In the genomic region with DNA sequence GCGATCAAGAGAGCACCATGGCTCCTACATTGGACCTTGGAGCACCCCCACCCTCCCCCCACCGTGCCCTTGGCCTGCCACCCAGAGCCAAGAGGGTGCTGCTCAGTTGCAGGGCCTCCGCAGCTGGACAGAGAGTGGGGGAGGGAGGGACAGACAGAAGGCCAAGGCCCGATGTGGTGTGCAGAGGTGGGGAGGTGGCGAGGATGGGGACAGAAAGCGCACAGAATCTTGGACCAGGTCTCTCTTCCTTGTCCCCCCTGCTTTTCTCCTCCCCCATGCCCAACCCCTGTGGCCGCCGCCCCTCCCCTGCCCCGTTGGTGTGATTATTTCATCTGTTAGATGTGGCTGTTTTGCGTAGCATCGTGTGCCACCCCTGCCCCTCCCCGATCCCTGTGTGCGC, we compare ENCODE assay signal across 24 cellular contexts. TPM values are rescaled to one million over a fixed set of nuclear protein-coding genes. Genes with fewer than 3 reads are reported as not detected.
DNase-seq lines count a peak whose midpoint lies in the region; ATAC-seq, FAIRE-seq and TF ChIP-seq lines count a peak whose summit lies in the region.
"Had no signal": no experiment of that assay in that cellular context is flagged by ENCODE, and none has a peak within 500 bp of the region (broad histone marks: within the 10 kb centered on the region; RNA-seq: fewer than 3 reads in every experiment).

No MANE protein-coding gene starts in this region.

- no peak for ATAC-seq in left ventricle myocardium superior
- no peak for ATAC-seq in GM12878
- ATAC-seq: foreskin keratinocyte; left lobe of liver; stimulated activated naive CD8-positive, alpha-beta T cell treated with anti-CD3 and anti-CD28 coated beads, Interleukin-15, amount 100 ng/mL, for 72 hours had no signal

- no peaks in the 10 kb centered on the region for H3K27me3 Mint-ChIP-seq in nephron (ENCODE audit: low read depth)
- H3K27me3 Mint-ChIP-seq: activated CD4-positive, alpha-beta T cell treated with anti-CD3 and anti-CD28 coated beads, Interleukin-2, amount 10 ng/mL, durations not matched to agents 7 days and 5 days; progenitor cell of endocrine pancreas; stimulated activated naive CD8-positive, alpha-beta T cell treated with anti-CD3 and anti-CD28 coated beads, Interleukin-15, amount 100 ng/mL, for 72 hours had no signal

- intact Hi-C loops in left ventricle myocardium superior (cut with micrococcal nuclease) (no loop called here), cardiac septum (cut with DNase I) (loop anchor here (5.0 kb wide), 1 partner anchor 101 kb away; no protein-coding TSS in a partner anchor), GM12878 (cut with micrococcal nuclease; ENCODE audit: unreplicated experiment) (no loop called here)

- H3K27ac Mint-ChIP-seq in nephron, result peak overlapping the region in 2 of 3 experiments; percentile 99 to 100

- H3K36me3 ChIP-seq in GM12878 (ENCODE audit: control insufficient read depth in 2 of 2, insufficient read depth in 2 of 2, low read length in 1 of 2), result peaks cover 2 to 3% of the 10 kb centered on the region in 2 experiments; a peak in 1 of 4 replicates
- H3K36me3 ChIP-seq in MG63, result peaks cover 49% of the 10 kb centered on the region

- peaks cover 31% of the 10 kb centered on the region for H3K79me2 ChIP-seq in GM12878 (ENCODE audit: control insufficient read depth, insufficient read depth, low read length)

- H3K4me2 ChIP-seq in GM12878 (ENCODE audit: control insufficient read depth, insufficient read depth), result no peak overlapping the region

- CTCF ChIA-PET in GM12878 (lab: Yijun Ruan, JAX), result interaction anchor here (0.7 to 8.6 kb wide), 4 partner anchors 17 to 69 kb away, joined by 3 to 111 read pairs (median 20); a partner anchor contains a TSS

- no peak overlapping the region for H2AFZ ChIP-seq in GM12878 (ENCODE audit: control insufficient read depth, low read depth, low read length)

- SMC1A ChIA-PET in GM12878 (lab: Charles Lee; ENCODE audit: uncharacterized antibody, unreplicated experiment), result no interaction called here

- 0 out of 2 replicates have a peak, but pooled peaks have one; percentile 19 for TF ChIP-seq POLR2A in GM12878 (IDR thresholded peaks at IDR 0.05; ENCODE audit: low read depth, low read length)
- no peak for TF ChIP-seq POLR2A in GM12892 (IDR thresholded peaks at IDR 0.05; ENCODE audit: low read depth, low read length)

- DNase-seq in left ventricle myocardium superior (peak; percentile 42), cardiac septum (ENCODE audit: low spot score) (no peak), GM12878 (ENCODE audit: low read depth, low spot score) (no peak), GM20000 (ENCODE audit: low spot score) (no peak), MG63 (no peak), GM12892 (ENCODE audit: insufficient read length) (no peak), G401 (ENCODE audit: low spot score) (no peak)
- DNase-seq: activated CD4-positive, alpha-beta T cell treated with anti-CD3 and anti-CD28 coated beads, Interleukin-2, amount 10 ng/mL, durations not matched to agents 7 days and 5 days; cerebellar nuclear complex; foreskin keratinocyte; GF-D8; H9; NCI-H187; NCI-H446 treated with DMSO at 0.1 percent for 48 hours; stimulated activated CD4-positive, alpha-beta T cell treated with anti-CD3 and anti-CD28 coated beads, Interleukin-12 subunit alpha, Interleukin-12 subunit beta, amount 100 ng/mL, for 4 hours had no signal

- H3K4me3 ChIP-seq in GM12878, result no peak overlapping the region
- no peak overlapping the region for H3K4me3 ChIP-seq in MG63

- H3K9me3 Mint-ChIP-seq in nephron, result no peaks in the 10 kb centered on the region
- H3K9me3 Mint-ChIP-seq: activated CD4-positive, alpha-beta T cell treated with anti-CD3 and anti-CD28 coated beads, Interleukin-2, amount 10 ng/mL, durations not matched to agents 7 days and 5 days; H9; stimulated activated naive CD8-positive, alpha-beta T cell treated with anti-CD3 and anti-CD28 coated beads, Interleukin-15, amount 100 ng/mL, for 72 hours had no signal

- RAD21 ChIA-PET in GM12878 (lab: Charles Lee; ENCODE audit: unreplicated experiment), result interaction anchor here (5.6 kb wide), 1 partner anchor 16 kb away, joined by 45 read pairs; no protein-coding TSS in a partner anchor

- H3K9me3 ChIP-seq in GM12878 (replicated peaks; ENCODE audit: control insufficient read depth, insufficient read depth, low read length) (no peaks in the 10 kb centered on the region), MG63 (no peaks in the 10 kb centered on the region)

- WGBS in GM12878 (ENCODE audit: insufficient coverage, insufficient replicate concordance, low lambda C conversion rate, missing lambda C conversion rate), result 99% methylated on average over 10 of the region's 13 CpGs

- FAIRE-seq in GM12878 (lab: Jason Lieb, UNC) (no peak), GM12892 (lab: Jason Lieb, UNC) (no peak)
- FAIRE-seq: D721Med, endometrium had no signal

- no peak overlapping the region for H3K4me3 Mint-ChIP-seq in nephron
- H3K4me3 Mint-ChIP-seq: activated CD4-positive, alpha-beta T cell treated with anti-CD3 and anti-CD28 coated beads, Interleukin-2, amount 10 ng/mL, durations not matched to agents 7 days and 5 days had no signal

- in situ Hi-C loops in GM12878 (cut with MboI) (no loop called here), G401 (cut with HindIII; ENCODE audit: low sequenced_read_pairs) (no loop called here)

- H3K4me1 Mint-ChIP-seq in nephron, result peaks cover 50% of the 10 kb centered on the region

- H3K4me1 ChIP-seq in GM12878 (ENCODE audit: control insufficient read depth, insufficient read depth, low read length), result peaks cover 15% of the 10 kb centered on the region

- peaks cover 29% of the 10 kb centered on the region for H3K36me3 Mint-ChIP-seq in nephron (ENCODE audit: low read depth)

- BruUV-seq in GM12878 (replicated peaks; lab: Mats Ljungman, UMichigan), result no TSS peak

- TF ChIP-seq EP300 in GM12878 (IDR thresholded peaks at IDR 0.05; ENCODE audit: borderline replicate concordance in 1 of 2, control insufficient read depth in 1 of 2, low read depth in 2 of 2, low read length in 2 of 2), result no peak

- POLR2A ChIA-PET in GM12878 (lab: Charles Lee), result interaction anchor here (17.8 kb wide), 1 partner anchor 19 kb away, joined by 524 read pairs; no protein-coding TSS in a partner anchor

- H3K27ac ChIP-seq in GM12878 (ENCODE audit: control insufficient read depth, insufficient read depth), result no peak overlapping the region
- H3K27ac ChIP-seq: foreskin keratinocyte had no signal

- no peaks in the 10 kb centered on the region for H4K20me1 ChIP-seq in GM12878 (ENCODE audit: control insufficient read depth, insufficient read depth)

- H3K9ac ChIP-seq in GM12878 (ENCODE audit: control insufficient read depth, insufficient read depth, low read length), result no peak overlapping the region

- H3K27me3 ChIP-seq in GM12878 (replicated peaks in 1 of 2; ENCODE audit: control insufficient read depth in 2 of 2, insufficient read depth in 2 of 2, low read length in 1 of 2) (no peaks in the 10 kb centered on the region), MG63 (no peaks in the 10 kb centered on the region)
- H3K27me3 ChIP-seq: foreskin keratinocyte had no signal

- TF ChIP-seq RAD21 in GM12878 (IDR thresholded peaks at IDR 0.05; ENCODE audit: insufficient read depth, low read depth, low read length), result no peak

- TF ChIP-seq CTCF in GM12878 (IDR thresholded peaks at IDR 0.05 in 2 of 3, conservative IDR thresholded peaks at IDR 0.05 in 1 of 3; ENCODE audit: control insufficient read depth in 2 of 3, extremely low read depth in 1 of 3, insufficient read depth in 1 of 3, low read depth in 3 of 3, low read length in 3 of 3) (no peak), nephron (IDR thresholded peaks at IDR 0.05; ENCODE audit: unreplicated experiment in 3 of 3) (no peak), GM20000 (IDR thresholded peaks at IDR 0.05; ENCODE audit: extremely low read depth, missing control alignments) (no peak)

RNA-seq across cellular contexts. Expression of a gene that starts 1.8 kb away (rescaled TPM):
- total RNA-seq in left ventricle myocardium superior (not detected), cardiac septum (not detected), GM12878 (2014; rRNA removed) (not detected in 2 replicates), GM12878 (2014; rRNA removed; fragmentation: Illumina TruSeq; extraction: Trizol) (not detected in 2 replicates), GM12878 (2021) (not detected in 2 replicates)
- not detected in 2 replicates for total RNA-seq in GM12878 (2013; cell fraction: nucleolus; rRNA removed)
- polyA plus RNA-seq in GM12878 (2011; ENCODE audit: low read depth), result not detected
- polyA plus RNA-seq in GM12878 (2011; rRNA removed) (not detected in 2 replicates), GM12878 (2014; fragmentation: Illumina TruSeq; extraction: Trizol) (not detected in 2 replicates), GM12878 (2014; fragmentation: Nextera tagmentation; extraction: Ambion mirVana) (not detected), GM12878 (2014; rRNA removed) (not detected in 2 replicates), GM12878 (2016; fragmentation: Nextera tagmentation; extraction: Ambion mirVana) (not detected)
- not detected in 2 replicates for polyA plus RNA-seq in GM12878 (2011; cell fraction: cytosol; rRNA removed)
- not detected in 2 replicates for polyA plus RNA-seq in GM12878 (2011; cell fraction: nucleus; rRNA removed)
- polyA plus RNA-seq in GM12878 (2012), result not detected in 2 replicates
- polyA minus RNA-seq in GM12878 (2011; rRNA and poly(A)+ RNA removed), result not detected in 2 replicates
- not detected in 2 replicates for polyA minus RNA-seq in GM12878 (2011; cell fraction: cytosol; rRNA and poly(A)+ RNA removed)
- polyA minus RNA-seq in GM12878 (2011; cell fraction: nucleus; rRNA and poly(A)+ RNA removed), result not detected in 2 replicates
- total RNA-seq in MG63 (2014; rRNA removed; shearing (Covaris generic); ENCODE audit: low replicate concordance), result not detected in 2 replicates
- polyA plus RNA-seq in GM12892 (2012; ENCODE audit: missing spikeins), result not detected
- total RNA-seq in G401 (2014; rRNA removed; shearing (Covaris generic)), result not detected in 2 replicates
- total RNA-seq: activated CD4-positive, alpha-beta T cell treated with anti-CD3 and anti-CD28 coated beads, Interleukin-2, amount 10 ng/mL, durations not matched to agents 7 days and 5 days; foreskin keratinocyte; H9; left lobe of liver; M059J; myocyte; progenitor cell of endocrine pancreas; SK-MEL-5 had no signal
- polyA plus RNA-seq: foreskin keratinocyte had no signal

RNA-seq across cellular contexts. Expression of a gene that starts 2.0 kb away (rescaled TPM):
- total RNA-seq in left ventricle myocardium superior (238 TPM), cardiac septum (162 TPM), GM12878 (2014; rRNA removed) (223 and 231 TPM in 2 replicates), GM12878 (2014; rRNA removed; fragmentation: Illumina TruSeq; extraction: Trizol) (109 and 124 TPM in 2 replicates), GM12878 (2021) (192 and 194 TPM in 2 replicates)
- total RNA-seq in GM12878 (2013; cell fraction: nucleolus; rRNA removed), result 34.9 and 36.3 TPM in 2 replicates
- 177 TPM for polyA plus RNA-seq in GM12878 (2011; ENCODE audit: low read depth)
- polyA plus RNA-seq in GM12878 (2011; rRNA removed) (183 and 331 TPM in 2 replicates), GM12878 (2014; fragmentation: Illumina TruSeq; extraction: Trizol) (8.0 and 64.5 TPM in 2 replicates), GM12878 (2014; fragmentation: Nextera tagmentation; extraction: Ambion mirVana) (100 to 1,000 TPM; 138 to 170 TPM), GM12878 (2014; rRNA removed) (373 and 377 TPM in 2 replicates), GM12878 (2016; fragmentation: Nextera tagmentation; extraction: Ambion mirVana) (100 to 1,000 TPM; 274 to 291 TPM)
- polyA plus RNA-seq in GM12878 (2011; cell fraction: cytosol; rRNA removed), result 632 and 839 TPM in 2 replicates
- polyA plus RNA-seq in GM12878 (2011; cell fraction: nucleus; rRNA removed), result 336 and 343 TPM in 2 replicates
- polyA plus RNA-seq in GM12878 (2012), result 433 and 438 TPM in 2 replicates
- 89.4 and 141 TPM in 2 replicates for polyA minus RNA-seq in GM12878 (2011; rRNA and poly(A)+ RNA removed)
- polyA minus RNA-seq in GM12878 (2011; cell fraction: cytosol; rRNA and poly(A)+ RNA removed), result 46.1 and 52.9 TPM in 2 replicates
- polyA minus RNA-seq in GM12878 (2011; cell fraction: nucleus; rRNA and poly(A)+ RNA removed), result 71.7 and 114 TPM in 2 replicates
- total RNA-seq in MG63 (2014; rRNA removed; shearing (Covaris generic); ENCODE audit: low replicate concordance), result 136 and 311 TPM in 2 replicates
- polyA plus RNA-seq in GM12892 (2012; ENCODE audit: missing spikeins), result 175 TPM
- 88.1 and 132 TPM in 2 replicates for total RNA-seq in G401 (2014; rRNA removed; shearing (Covaris generic))

RNA-seq across cellular contexts. Expression of a gene that starts 9.4 kb away (rescaled TPM):
- 6.0 TPM for total RNA-seq in left ventricle myocardium superior
- total RNA-seq in cardiac septum, result 7.0 TPM
- 158 and 159 TPM in 2 replicates for total RNA-seq in GM12878 (2013; cell fraction: nucleolus; rRNA removed)
- 346 and 376 TPM in 2 replicates for total RNA-seq in GM12878 (2014; rRNA removed)
- total RNA-seq in GM12878 (2014; rRNA removed; fragmentation: Illumina TruSeq; extraction: Trizol), result 214 and 235 TPM in 2 replicates
- total RNA-seq in GM12878 (2021), result 443 and 457 TPM in 2 replicates
- polyA plus RNA-seq in GM12878 (2011; ENCODE audit: low read depth), result 315 TPM
- 208 and 364 TPM in 2 replicates for polyA plus RNA-seq in GM12878 (2011; rRNA removed)
- polyA plus RNA-seq in GM12878 (2011; cell fraction: cytosol; rRNA removed), result 393 and 481 TPM in 2 replicates
- polyA plus RNA-seq in GM12878 (2011; cell fraction: nucleus; rRNA removed), result 567 and 675 TPM in 2 replicates
- 374 and 383 TPM in 2 replicates for polyA plus RNA-seq in GM12878 (2012)
- 265 and 453 TPM in 2 replicates for polyA plus RNA-seq in GM12878 (2014; fragmentation: Illumina TruSeq; extraction: Trizol)
- 100 to 1,000 TPM; 229 to 413 TPM for polyA plus RNA-seq in GM12878 (2014; fragmentation: Nextera tagmentation; extraction: Ambion mirVana)
- polyA plus RNA-seq in GM12878 (2014; rRNA removed), result 397 and 409 TPM in 2 replicates
- 100 to 1,000 TPM; 325 to 364 TPM for polyA plus RNA-seq in GM12878 (2016; fragmentation: Nextera tagmentation; extraction: Ambion mirVana)
- 268 and 357 TPM in 2 replicates for polyA minus RNA-seq in GM12878 (2011; rRNA and poly(A)+ RNA removed)
- 137 and 144 TPM in 2 replicates for polyA minus RNA-seq in GM12878 (2011; cell fraction: cytosol; rRNA and poly(A)+ RNA removed)
- 127 and 185 TPM in 2 replicates for polyA minus RNA-seq in GM12878 (2011; cell fraction: nucleus; rRNA and poly(A)+ RNA removed)
- total RNA-seq in MG63 (2014; rRNA removed; shearing (Covaris generic); ENCODE audit: low replicate concordance), result not detected in 2 replicates
- polyA plus RNA-seq in GM12892 (2012; ENCODE audit: missing spikeins), result 286 TPM
- 12.1 and 16.6 TPM in 2 replicates for total RNA-seq in G401 (2014; rRNA removed; shearing (Covaris generic))
- total RNA-seq: SK-MEL-5 had no signal

RNA-seq across cellular contexts. Expression of a gene that starts 14.0 kb away (rescaled TPM):
- total RNA-seq in left ventricle myocardium superior, result 83.1 TPM
- total RNA-seq in cardiac septum, result 76.9 TPM
- total RNA-seq in GM12878 (2013; cell fraction: nucleolus; rRNA removed), result 26.1 and 27.4 TPM in 2 replicates
- 2.6 and 3.3 TPM in 2 replicates for total RNA-seq in GM12878 (2014; rRNA removed)
- 2.0 and 2.6 TPM in 2 replicates for total RNA-seq in GM12878 (2014; rRNA removed; fragmentation: Illumina TruSeq; extraction: Trizol)
- total RNA-seq in GM12878 (2021), result 38.0 and 44.5 TPM in 2 replicates
- 10.7 TPM for polyA plus RNA-seq in GM12878 (2011; ENCODE audit: low read depth)
- polyA plus RNA-seq in GM12878 (2011; rRNA removed), result 1.4 and 3.9 TPM in 2 replicates
- polyA plus RNA-seq in GM12878 (2011; cell fraction: cytosol; rRNA removed), result 4.6 and 4.8 TPM in 2 replicates
- polyA plus RNA-seq in GM12878 (2011; cell fraction: nucleus; rRNA removed), result 53.3 and 76.2 TPM in 2 replicates
- 30.2 and 35.7 TPM in 2 replicates for polyA plus RNA-seq in GM12878 (2012)
- polyA plus RNA-seq in GM12878 (2014; fragmentation: Illumina TruSeq; extraction: Trizol), result 5.8 and 15.4 TPM in 2 replicates
- polyA plus RNA-seq in GM12878 (2014; fragmentation: Nextera tagmentation; extraction: Ambion mirVana), result under 1 TPM; 0.08 to 0.15 TPM
- polyA plus RNA-seq in GM12878 (2014; rRNA removed), result 19.7 and 28.8 TPM in 2 replicates
- 1 to 10 TPM; 6.1 to 6.2 TPM for polyA plus RNA-seq in GM12878 (2016; fragmentation: Nextera tagmentation; extraction: Ambion mirVana)
- polyA minus RNA-seq in GM12878 (2011; rRNA and poly(A)+ RNA removed), result 3.0 and 6.6 TPM in 2 replicates
- polyA minus RNA-seq in GM12878 (2011; cell fraction: cytosol; rRNA and poly(A)+ RNA removed), result 9.7 and 12.0 TPM in 2 replicates
- 8.9 and 19.5 TPM in 2 replicates for polyA minus RNA-seq in GM12878 (2011; cell fraction: nucleus; rRNA and poly(A)+ RNA removed)
- total RNA-seq in MG63 (2014; rRNA removed; shearing (Covaris generic); ENCODE audit: low replicate concordance), result 2.8 and 5.0 TPM in 2 replicates
- 11.0 TPM for polyA plus RNA-seq in GM12892 (2012; ENCODE audit: missing spikeins)
- 2.2 and 6.2 TPM in 2 replicates for total RNA-seq in G401 (2014; rRNA removed; shearing (Covaris generic))

RNA-seq across cellular contexts. Expression of a gene that starts 27.4 kb away (rescaled TPM):
- 12.0 TPM for total RNA-seq in left ventricle myocardium superior
- 29.7 TPM for total RNA-seq in cardiac septum
- 124 and 142 TPM in 2 replicates for total RNA-seq in GM12878 (2013; cell fraction: nucleolus; rRNA removed)
- total RNA-seq in GM12878 (2014; rRNA removed), result 24.8 and 28.0 TPM in 2 replicates
- 25.3 and 25.8 TPM in 2 replicates for total RNA-seq in GM12878 (2014; rRNA removed; fragmentation: Illumina TruSeq; extraction: Trizol)
- 65.4 and 65.5 TPM in 2 replicates for total RNA-seq in GM12878 (2021)
- polyA plus RNA-seq in GM12878 (2011; ENCODE audit: low read depth), result 159 TPM
- polyA plus RNA-seq in GM12878 (2011; rRNA removed), result 159 and 196 TPM in 2 replicates
- 187 and 271 TPM in 2 replicates for polyA plus RNA-seq in GM12878 (2011; cell fraction: cytosol; rRNA removed)
- polyA plus RNA-seq in GM12878 (2011; cell fraction: nucleus; rRNA removed), result 494 and 720 TPM in 2 replicates
- 181 and 207 TPM in 2 replicates for polyA plus RNA-seq in GM12878 (2012)
- 59.1 and 61.1 TPM in 2 replicates for polyA plus RNA-seq in GM12878 (2014; fragmentation: Illumina TruSeq; extraction: Trizol)
- polyA plus RNA-seq in GM12878 (2014; fragmentation: Nextera tagmentation; extraction: Ambion mirVana), result 10 to 100 TPM; 37.3 to 42.1 TPM
- 61.3 and 68.1 TPM in 2 replicates for polyA plus RNA-seq in GM12878 (2014; rRNA removed)
- 10 to 100 TPM; 39.8 to 44.1 TPM for polyA plus RNA-seq in GM12878 (2016; fragmentation: Nextera tagmentation; extraction: Ambion mirVana)
- 91.5 and 121 TPM in 2 replicates for polyA minus RNA-seq in GM12878 (2011; rRNA and poly(A)+ RNA removed)
- 31.0 and 39.8 TPM in 2 replicates for polyA minus RNA-seq in GM12878 (2011; cell fraction: cytosol; rRNA and poly(A)+ RNA removed)
- 60.9 and 69.0 TPM in 2 replicates for polyA minus RNA-seq in GM12878 (2011; cell fraction: nucleus; rRNA and poly(A)+ RNA removed)
- 5.6 and 11.9 TPM in 2 replicates for total RNA-seq in MG63 (2014; rRNA removed; shearing (Covaris generic); ENCODE audit: low replicate concordance)
- 191 TPM for polyA plus RNA-seq in GM12892 (2012; ENCODE audit: missing spikeins)
- total RNA-seq in G401 (2014; rRNA removed; shearing (Covaris generic)), result 3.3 and 13.2 TPM in 2 replicates
